Comparison of ENCODE assay signal across 1 cellular context in genomic region chr10:101830322-101831168, GRCh38.
TF ChIP-seq lines count a peak whose summit lies in the region.

No MANE protein-coding gene starts in this region.

TF ChIP-seq in K562, 482 proteins besides CTCF, POLR2A, EP300 and RAD21 (continued from another document and continues in another):
- TF ChIP-seq SFPQ (IDR thresholded peaks at IDR 0.05; ENCODE audit: low read depth, low read length): no peak
- peak; percentile 98 for TF ChIP-seq KLF13 (tag; IDR thresholded peaks at IDR 0.05; ENCODE audit: borderline replicate concordance, low read depth)
- peak; percentile 98 to 99 for TF ChIP-seq MNT (conservative IDR thresholded peaks at IDR 0.05)
- TF ChIP-seq MLLT1 (IDR thresholded peaks at IDR 0.05): peak; percentile 38 to 71; a peak in 2 of 4 replicates
- peak; percentile 49; the same call in 1 of the 2 replicates for TF ChIP-seq MGA (IDR thresholded peaks at IDR 0.05)
- peak; percentile 50 for TF ChIP-seq CHD7 (IDR thresholded peaks at IDR 0.05; ENCODE audit: low read depth, low read length)
- peak; percentile 35; the same call in 1 of the 2 replicates for TF ChIP-seq MAFK (IDR thresholded peaks at IDR 0.05; ENCODE audit: low read length)
- TF ChIP-seq PHF20 (IDR thresholded peaks at IDR 0.05; ENCODE audit: partially characterized antibody): peak; percentile 54
- 0 out of 2 replicates have a peak, but pooled peaks have one; percentile 40 for TF ChIP-seq ZNF197 (CRISPR knock-in tag; IDR thresholded peaks at IDR 0.05; ENCODE audit: low read depth)
- peak; percentile 42; the same call in 1 of the 2 replicates for TF ChIP-seq ZBTB5 (IDR thresholded peaks at IDR 0.05)
